Comparison of ENCODE assay signal across 1 cellular context in the genomic region with DNA sequence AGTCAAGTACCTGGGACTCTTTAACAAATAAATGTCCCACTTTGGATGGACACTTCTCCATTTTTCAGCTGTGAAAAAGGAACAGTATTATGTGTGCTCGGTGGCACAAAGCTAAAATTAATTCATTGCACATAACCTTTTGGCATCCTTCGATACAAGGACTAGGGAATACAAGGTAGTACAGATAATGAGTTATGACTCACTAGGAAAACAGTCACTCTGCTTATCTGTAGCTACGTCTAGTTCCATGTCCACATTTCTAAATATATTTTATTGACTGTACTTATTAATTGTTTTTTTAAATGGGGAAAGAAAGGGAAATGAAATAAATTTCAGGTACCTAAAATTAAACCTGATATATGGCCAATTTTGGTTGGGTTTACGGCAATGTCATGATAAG.
A peak's percentile ranks its signal among the peaks of the same experiment; 100 is the strongest.
TF ChIP-seq lines count a peak whose summit lies in the region.

No MANE protein-coding gene starts in this region.

TF ChIP-seq in K562, 482 proteins besides CTCF, POLR2A, EP300 and RAD21 (continued from another document and continues in another):
- TF ChIP-seq, protein P1, sequence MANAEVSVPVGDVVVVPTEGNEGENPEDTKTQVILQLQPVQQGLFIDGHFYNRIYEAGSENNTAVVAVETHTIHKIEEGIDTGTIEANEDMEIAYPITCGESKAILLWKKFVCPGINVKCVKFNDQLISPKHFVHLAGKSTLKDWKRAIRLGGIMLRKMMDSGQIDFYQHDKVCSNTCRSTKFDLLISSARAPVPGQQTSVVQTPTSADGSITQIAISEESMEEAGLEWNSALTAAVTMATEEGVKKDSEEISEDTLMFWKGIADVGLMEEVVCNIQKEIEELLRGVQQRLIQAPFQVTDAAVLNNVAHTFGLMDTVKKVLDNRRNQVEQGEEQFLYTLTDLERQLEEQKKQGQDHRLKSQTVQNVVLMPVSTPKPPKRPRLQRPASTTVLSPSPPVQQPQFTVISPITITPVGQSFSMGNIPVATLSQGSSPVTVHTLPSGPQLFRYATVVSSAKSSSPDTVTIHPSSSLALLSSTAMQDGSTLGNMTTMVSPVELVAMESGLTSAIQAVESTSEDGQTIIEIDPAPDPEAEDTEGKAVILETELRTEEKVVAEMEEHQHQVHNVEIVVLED (CRISPR knock-in tag; IDR thresholded peaks at IDR 0.05), result no peak
- peak; percentile 76 for TF ChIP-seq CTBP1 (IDR thresholded peaks at IDR 0.05; ENCODE audit: borderline replicate concordance)
- TF ChIP-seq ZNF57 (CRISPR knock-in tag; IDR thresholded peaks at IDR 0.05), result no peak
- TF ChIP-seq, protein P2, sequence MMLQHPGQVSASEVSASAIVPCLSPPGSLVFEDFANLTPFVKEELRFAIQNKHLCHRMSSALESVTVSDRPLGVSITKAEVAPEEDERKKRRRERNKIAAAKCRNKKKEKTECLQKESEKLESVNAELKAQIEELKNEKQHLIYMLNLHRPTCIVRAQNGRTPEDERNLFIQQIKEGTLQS (IDR thresholded peaks at IDR 0.05), result peak; percentile 81
- TF ChIP-seq, protein P2 (CRISPR knock-in tag; conservative IDR thresholded peaks at IDR 0.05), result no peak
- TF ChIP-seq SMARCC2 (IDR thresholded peaks at IDR 0.05; ENCODE audit: low read depth), result peak; percentile 72; the same call in 1 of the 2 replicates
- TF ChIP-seq HEY1 (CRISPR knock-in tag; IDR thresholded peaks at IDR 0.05; ENCODE audit: borderline replicate concordance), result no peak
- TF ChIP-seq CBFA2T3 (IDR thresholded peaks at IDR 0.05), result peak; percentile 83
- TF ChIP-seq ARID1B (IDR thresholded peaks at IDR 0.05), result peak; percentile 91
- 0 out of 2 replicates have a peak, but pooled peaks have one; percentile 36 for TF ChIP-seq NCOA1 (IDR thresholded peaks at IDR 0.05; ENCODE audit: low read depth)
- TF ChIP-seq TBP (optimal IDR thresholded peaks at IDR 0.05; ENCODE audit: low read depth, low read length), result no peak
- TF ChIP-seq, protein P3, sequence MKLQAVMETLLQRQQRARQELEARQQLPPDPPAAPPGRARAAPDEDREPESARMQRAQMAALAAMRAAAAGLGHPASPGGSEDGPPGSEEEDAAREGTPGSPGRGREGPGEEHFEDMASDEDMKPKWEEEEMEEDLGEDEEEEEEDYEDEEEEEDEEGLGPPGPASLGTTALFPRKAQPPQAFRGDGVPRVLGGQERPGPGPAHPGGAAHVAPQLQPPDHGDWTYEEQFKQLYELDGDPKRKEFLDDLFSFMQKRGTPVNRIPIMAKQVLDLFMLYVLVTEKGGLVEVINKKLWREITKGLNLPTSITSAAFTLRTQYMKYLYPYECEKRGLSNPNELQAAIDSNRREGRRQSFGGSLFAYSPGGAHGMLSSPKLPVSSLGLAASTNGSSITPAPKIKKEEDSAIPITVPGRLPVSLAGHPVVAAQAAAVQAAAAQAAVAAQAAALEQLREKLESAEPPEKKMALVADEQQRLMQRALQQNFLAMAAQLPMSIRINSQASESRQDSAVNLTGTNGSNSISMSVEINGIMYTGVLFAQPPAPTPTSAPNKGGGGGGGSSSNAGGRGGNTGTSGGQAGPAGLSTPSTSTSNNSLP (IDR thresholded peaks at IDR 0.05; ENCODE audit: borderline replicate concordance, low read depth, low read length), result peak; percentile 54; the same call in 1 of the 2 replicates
- TF ChIP-seq, protein P4, sequence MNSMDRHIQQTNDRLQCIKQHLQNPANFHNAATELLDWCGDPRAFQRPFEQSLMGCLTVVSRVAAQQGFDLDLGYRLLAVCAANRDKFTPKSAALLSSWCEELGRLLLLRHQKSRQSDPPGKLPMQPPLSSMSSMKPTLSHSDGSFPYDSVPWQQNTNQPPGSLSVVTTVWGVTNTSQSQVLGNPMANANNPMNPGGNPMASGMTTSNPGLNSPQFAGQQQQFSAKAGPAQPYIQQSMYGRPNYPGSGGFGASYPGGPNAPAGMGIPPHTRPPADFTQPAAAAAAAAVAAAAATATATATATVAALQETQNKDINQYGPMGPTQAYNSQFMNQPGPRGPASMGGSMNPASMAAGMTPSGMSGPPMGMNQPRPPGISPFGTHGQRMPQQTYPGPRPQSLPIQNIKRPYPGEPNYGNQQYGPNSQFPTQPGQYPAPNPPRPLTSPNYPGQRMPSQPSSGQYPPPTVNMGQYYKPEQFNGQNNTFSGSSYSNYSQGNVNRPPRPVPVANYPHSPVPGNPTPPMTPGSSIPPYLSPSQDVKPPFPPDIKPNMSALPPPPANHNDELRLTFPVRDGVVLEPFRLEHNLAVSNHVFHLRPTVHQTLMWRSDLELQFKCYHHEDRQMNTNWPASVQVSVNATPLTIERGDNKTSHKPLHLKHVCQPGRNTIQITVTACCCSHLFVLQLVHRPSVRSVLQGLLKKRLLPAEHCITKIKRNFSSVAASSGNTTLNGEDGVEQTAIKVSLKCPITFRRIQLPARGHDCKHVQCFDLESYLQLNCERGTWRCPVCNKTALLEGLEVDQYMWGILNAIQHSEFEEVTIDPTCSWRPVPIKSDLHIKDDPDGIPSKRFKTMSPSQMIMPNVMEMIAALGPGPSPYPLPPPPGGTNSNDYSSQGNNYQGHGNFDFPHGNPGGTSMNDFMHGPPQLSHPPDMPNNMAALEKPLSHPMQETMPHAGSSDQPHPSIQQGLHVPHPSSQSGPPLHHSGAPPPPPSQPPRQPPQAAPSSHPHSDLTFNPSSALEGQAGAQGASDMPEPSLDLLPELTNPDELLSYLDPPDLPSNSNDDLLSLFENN (IDR thresholded peaks at IDR 0.05; ENCODE audit: low read depth in 2 of 2, low read length in 2 of 2), result 0 out of 4 replicates have a peak, but pooled peaks of 1 of the 2 experiments have one; percentile 42
- TF ChIP-seq ETV6 (IDR thresholded peaks at IDR 0.05; ENCODE audit: borderline replicate concordance in 1 of 2, low read depth in 2 of 2, low read length in 1 of 2), result no peak
- TF ChIP-seq ETV6 (CRISPR knock-in tag; IDR thresholded peaks at IDR 0.05; ENCODE audit: borderline replicate concordance), result no peak
- TF ChIP-seq ZNF707 (CRISPR knock-in tag; conservative IDR thresholded peaks at IDR 0.05), result no peak
- no peak for TF ChIP-seq ZNF695 (CRISPR knock-in tag; IDR thresholded peaks at IDR 0.05)
- no peak for TF ChIP-seq TAF9B (IDR thresholded peaks at IDR 0.05; ENCODE audit: partially characterized antibody)
- TF ChIP-seq FOXA1 (IDR thresholded peaks at IDR 0.05; ENCODE audit: borderline replicate concordance), result peak; percentile 12; the same call in 1 of the 2 replicates
- TF ChIP-seq, protein P5, sequence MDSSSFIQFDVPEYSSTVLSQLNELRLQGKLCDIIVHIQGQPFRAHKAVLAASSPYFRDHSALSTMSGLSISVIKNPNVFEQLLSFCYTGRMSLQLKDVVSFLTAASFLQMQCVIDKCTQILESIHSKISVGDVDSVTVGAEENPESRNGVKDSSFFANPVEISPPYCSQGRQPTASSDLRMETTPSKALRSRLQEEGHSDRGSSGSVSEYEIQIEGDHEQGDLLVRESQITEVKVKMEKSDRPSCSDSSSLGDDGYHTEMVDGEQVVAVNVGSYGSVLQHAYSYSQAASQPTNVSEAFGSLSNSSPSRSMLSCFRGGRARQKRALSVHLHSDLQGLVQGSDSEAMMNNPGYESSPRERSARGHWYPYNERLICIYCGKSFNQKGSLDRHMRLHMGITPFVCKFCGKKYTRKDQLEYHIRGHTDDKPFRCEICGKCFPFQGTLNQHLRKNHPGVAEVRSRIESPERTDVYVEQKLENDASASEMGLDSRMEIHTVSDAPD (CRISPR knock-in tag; IDR thresholded peaks at IDR 0.05), result no peak
- peak; percentile 32; the same call in 1 of the 2 replicates for TF ChIP-seq CREM (IDR thresholded peaks at IDR 0.05; ENCODE audit: low read depth)
- TF ChIP-seq DPF2 (IDR thresholded peaks at IDR 0.05), result peak; percentile 89
- peak; percentile 32; the same call in 1 of the 2 replicates for TF ChIP-seq STAT5A (IDR thresholded peaks at IDR 0.05; ENCODE audit: borderline replicate concordance, low read length)
- TF ChIP-seq JUND (IDR thresholded peaks at IDR 0.05; ENCODE audit: borderline replicate concordance, low read depth, low read length), result peak; percentile 95
- peak; percentile 95; the same call in 2 of the 3 replicates for TF ChIP-seq JUND (tag; IDR thresholded peaks at IDR 0.05; ENCODE audit: borderline replicate concordance, low read depth, low read length)
- TF ChIP-seq MEIS2 (IDR thresholded peaks at IDR 0.05; ENCODE audit: partially characterized antibody), result peak; percentile 25
- TF ChIP-seq, protein P6, sequence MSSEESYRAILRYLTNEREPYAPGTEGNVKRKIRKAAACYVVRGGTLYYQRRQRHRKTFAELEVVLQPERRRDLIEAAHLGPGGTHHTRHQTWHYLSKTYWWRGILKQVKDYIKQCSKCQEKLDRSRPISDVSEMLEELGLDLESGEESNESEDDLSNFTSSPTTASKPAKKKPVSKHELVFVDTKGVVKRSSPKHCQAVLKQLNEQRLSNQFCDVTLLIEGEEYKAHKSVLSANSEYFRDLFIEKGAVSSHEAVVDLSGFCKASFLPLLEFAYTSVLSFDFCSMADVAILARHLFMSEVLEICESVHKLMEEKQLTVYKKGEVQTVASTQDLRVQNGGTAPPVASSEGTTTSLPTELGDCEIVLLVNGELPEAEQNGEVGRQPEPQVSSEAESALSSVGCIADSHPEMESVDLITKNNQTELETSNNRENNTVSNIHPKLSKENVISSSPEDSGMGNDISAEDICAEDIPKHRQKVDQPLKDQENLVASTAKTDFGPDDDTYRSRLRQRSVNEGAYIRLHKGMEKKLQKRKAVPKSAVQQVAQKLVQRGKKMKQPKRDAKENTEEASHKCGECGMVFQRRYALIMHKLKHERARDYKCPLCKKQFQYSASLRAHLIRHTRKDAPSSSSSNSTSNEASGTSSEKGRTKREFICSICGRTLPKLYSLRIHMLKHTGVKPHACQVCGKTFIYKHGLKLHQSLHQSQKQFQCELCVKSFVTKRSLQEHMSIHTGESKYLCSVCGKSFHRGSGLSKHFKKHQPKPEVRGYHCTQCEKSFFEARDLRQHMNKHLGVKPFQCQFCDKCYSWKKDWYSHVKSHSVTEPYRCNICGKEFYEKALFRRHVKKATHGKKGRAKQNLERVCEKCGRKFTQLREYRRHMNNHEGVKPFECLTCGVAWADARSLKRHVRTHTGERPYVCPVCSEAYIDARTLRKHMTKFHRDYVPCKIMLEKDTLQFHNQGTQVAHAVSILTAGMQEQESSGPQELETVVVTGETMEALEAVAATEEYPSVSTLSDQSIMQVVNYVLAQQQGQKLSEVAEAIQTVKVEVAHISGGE (CRISPR knock-in tag; IDR thresholded peaks at IDR 0.05), result no peak
- TF ChIP-seq, protein P7, sequence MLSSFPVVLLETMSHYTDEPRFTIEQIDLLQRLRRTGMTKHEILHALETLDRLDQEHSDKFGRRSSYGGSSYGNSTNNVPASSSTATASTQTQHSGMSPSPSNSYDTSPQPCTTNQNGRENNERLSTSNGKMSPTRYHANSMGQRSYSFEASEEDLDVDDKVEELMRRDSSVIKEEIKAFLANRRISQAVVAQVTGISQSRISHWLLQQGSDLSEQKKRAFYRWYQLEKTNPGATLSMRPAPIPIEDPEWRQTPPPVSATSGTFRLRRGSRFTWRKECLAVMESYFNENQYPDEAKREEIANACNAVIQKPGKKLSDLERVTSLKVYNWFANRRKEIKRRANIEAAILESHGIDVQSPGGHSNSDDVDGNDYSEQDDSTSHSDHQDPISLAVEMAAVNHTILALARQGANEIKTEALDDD (IDR thresholded peaks at IDR 0.05), result peak; percentile 81
- TF ChIP-seq, protein P8, sequence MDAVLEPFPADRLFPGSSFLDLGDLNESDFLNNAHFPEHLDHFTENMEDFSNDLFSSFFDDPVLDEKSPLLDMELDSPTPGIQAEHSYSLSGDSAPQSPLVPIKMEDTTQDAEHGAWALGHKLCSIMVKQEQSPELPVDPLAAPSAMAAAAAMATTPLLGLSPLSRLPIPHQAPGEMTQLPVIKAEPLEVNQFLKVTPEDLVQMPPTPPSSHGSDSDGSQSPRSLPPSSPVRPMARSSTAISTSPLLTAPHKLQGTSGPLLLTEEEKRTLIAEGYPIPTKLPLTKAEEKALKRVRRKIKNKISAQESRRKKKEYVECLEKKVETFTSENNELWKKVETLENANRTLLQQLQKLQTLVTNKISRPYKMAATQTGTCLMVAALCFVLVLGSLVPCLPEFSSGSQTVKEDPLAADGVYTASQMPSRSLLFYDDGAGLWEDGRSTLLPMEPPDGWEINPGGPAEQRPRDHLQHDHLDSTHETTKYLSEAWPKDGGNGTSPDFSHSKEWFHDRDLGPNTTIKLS (IDR thresholded peaks at IDR 0.05; ENCODE audit: borderline replicate concordance, low read depth), result no peak
- TF ChIP-seq RFX5 (IDR thresholded peaks at IDR 0.05; ENCODE audit: low read depth, low read length), result no peak
- TF ChIP-seq FOS (IDR thresholded peaks at IDR 0.05; ENCODE audit: extremely low read depth, insufficient read length), result peak; percentile 36
- peak; percentile 69 for TF ChIP-seq SOX6 (IDR thresholded peaks at IDR 0.05)
- peak in 1 of 2 experiments; percentile 46; a peak in 1 of 4 replicates for TF ChIP-seq FOXA3 (CRISPR knock-in tag; conservative IDR thresholded peaks at IDR 0.05 in 1 of 2, IDR thresholded peaks at IDR 0.05 in 1 of 2)
- TF ChIP-seq MEF2A (IDR thresholded peaks at IDR 0.05; ENCODE audit: control insufficient read depth, low read depth, low read length), result peak; percentile 61; the same call in 1 of the 2 replicates
- TF ChIP-seq TCF3 (CRISPR knock-in tag; IDR thresholded peaks at IDR 0.05), result peak; percentile 66
- TF ChIP-seq SPI1 (IDR thresholded peaks at IDR 0.05; ENCODE audit: borderline replicate concordance, low read depth, low read length), result peak; percentile 46; the same call in 1 of the 2 replicates
- no peak for TF ChIP-seq ZNF644 (tag; IDR thresholded peaks at IDR 0.05; ENCODE audit: low read depth)
- no peak for TF ChIP-seq RHOXF2B (CRISPR knock-in tag; conservative IDR thresholded peaks at IDR 0.05)
- TF ChIP-seq TRIM24 (IDR thresholded peaks at IDR 0.05), result peak in 1 of 2 experiments; percentile 42; a peak in 1 of 4 replicates
- no peak for TF ChIP-seq MCM7 (IDR thresholded peaks at IDR 0.05)
- TF ChIP-seq PTBP1 (IDR thresholded peaks at IDR 0.05; ENCODE audit: low read depth, low read length), result no peak
- TF ChIP-seq, protein P9, sequence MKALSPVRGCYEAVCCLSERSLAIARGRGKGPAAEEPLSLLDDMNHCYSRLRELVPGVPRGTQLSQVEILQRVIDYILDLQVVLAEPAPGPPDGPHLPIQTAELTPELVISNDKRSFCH (CRISPR knock-in tag; IDR thresholded peaks at IDR 0.05), result no peak
- TF ChIP-seq, protein P9 (tag; IDR thresholded peaks at IDR 0.05), result peak; percentile 25; the same call in 1 of the 2 replicates
- no peak for TF ChIP-seq SETDB1 (IDR thresholded peaks at IDR 0.05; ENCODE audit: low read length)
- no peak for TF ChIP-seq PPARD (CRISPR knock-in tag; IDR thresholded peaks at IDR 0.05)
- TF ChIP-seq JUN (IDR thresholded peaks at IDR 0.05; ENCODE audit: borderline replicate concordance, low read depth, low read length), result peak; percentile 77; the same call in 1 of the 2 replicates
- TF ChIP-seq JUN (CRISPR knock-in tag; IDR thresholded peaks at IDR 0.05; ENCODE audit: borderline replicate concordance), result no peak
- no peak for TF ChIP-seq ZNF408 (CRISPR knock-in tag; IDR thresholded peaks at IDR 0.05; ENCODE audit: low read depth)
